In the genomic region with DNA sequence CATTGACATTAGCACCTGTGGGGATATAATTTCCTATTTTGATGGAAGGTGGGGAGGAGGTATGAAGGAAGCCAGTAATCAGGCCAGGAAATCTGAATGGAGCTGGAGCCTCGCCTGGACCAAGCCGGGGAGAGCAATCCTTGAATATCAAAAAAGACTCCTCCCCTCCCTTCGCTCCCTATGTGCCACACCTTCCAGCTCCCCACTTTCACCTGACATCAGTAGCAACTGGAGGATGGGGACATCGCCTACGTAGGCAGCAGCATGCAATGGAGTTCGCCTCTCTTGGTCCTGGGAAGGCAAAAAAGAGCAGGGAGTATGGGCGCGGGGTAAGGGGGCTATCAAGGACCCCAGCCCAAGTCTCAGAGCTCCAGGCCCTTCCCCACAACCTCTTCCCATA, we compare ENCODE assay signal across 8 cellular contexts. TPM values are rescaled to one million over a fixed set of nuclear protein-coding genes. Genes with fewer than 3 reads are reported as not detected.
A peak's percentile ranks its signal among the peaks of the same experiment; 100 is the strongest.
DNase-seq lines count a peak whose midpoint lies in the region; ATAC-seq and TF ChIP-seq lines count a peak whose summit lies in the region.

No MANE protein-coding gene starts in this region.

- intact Hi-C loops in lower leg skin (cut with DNase I; ENCODE audit: low total_unique reads): no loop called here

- peaks cover 25% of the 10 kb centered on the region for H3K79me2 ChIP-seq in DOHH2 (ENCODE audit: control insufficient read depth, low read length)
- peaks cover 34% of the 10 kb centered on the region for H3K79me2 ChIP-seq in fibroblast of lung (ENCODE audit: control insufficient read depth, insufficient read depth, low read length)

- no peaks in the 10 kb centered on the region for H4K20me1 ChIP-seq in DOHH2 (ENCODE audit: control insufficient read depth, insufficient read depth, low read depth, low read length)
- no peaks in the 10 kb centered on the region for H4K20me1 ChIP-seq in fibroblast of lung (ENCODE audit: control insufficient read depth, extremely low read depth, insufficient read depth, low read length)

- H3K9ac ChIP-seq in fibroblast of lung (ENCODE audit: insufficient read depth, low read length): peak overlapping the region; percentile 81

- TF ChIP-seq CTCF in DOHH2 (IDR thresholded peaks at IDR 0.05; ENCODE audit: low read depth, low read length, poor library complexity, severe bottlenecking): no peak
- no peak for TF ChIP-seq CTCF in fibroblast of lung (conservative IDR thresholded peaks at IDR 0.05 in 1 of 2, IDR thresholded peaks at IDR 0.05 in 1 of 2; ENCODE audit: low read depth in 1 of 2, low read length in 2 of 2)
- no peak for TF ChIP-seq CTCF in lower leg skin (IDR thresholded peaks at IDR 0.05)

- WGBS in lower leg skin, 2 donors: 48 to 49% methylated on average over 8 of the region's 8 CpGs

- H3K27ac ChIP-seq in DOHH2 (ENCODE audit: low read depth, low read length): no peak overlapping the region
- H3K27ac ChIP-seq in SJCRH30: no peak overlapping the region
- peak overlapping the region; percentile 6 for H3K27ac ChIP-seq in fibroblast of lung (ENCODE audit: insufficient read depth, low read length)

- no peak overlapping the region for H2AFZ ChIP-seq in fibroblast of lung (ENCODE audit: low read length)

- H3K9me3 ChIP-seq in DOHH2 (ENCODE audit: control insufficient read depth, insufficient read depth, low read length): no peaks in the 10 kb centered on the region
- no peaks in the 10 kb centered on the region for H3K9me3 ChIP-seq in SJCRH30 (replicated peaks)
- H3K9me3 ChIP-seq in fibroblast of lung (ENCODE audit: control insufficient read depth, insufficient read depth, low read depth, low read length): no peaks in the 10 kb centered on the region

- H3K27me3 ChIP-seq in DOHH2 (ENCODE audit: control insufficient read depth, low read length) (no peaks in the 10 kb centered on the region), SJCRH30 (no peaks in the 10 kb centered on the region), fibroblast of lung (ENCODE audit: control insufficient read depth, insufficient read depth, low read length) (no peaks in the 10 kb centered on the region)

- no peak for ATAC-seq in GM19035 (IDR thresholded peaks at IDR 0.05; ENCODE audit: unreplicated experiment)
- ATAC-seq in HG02973 (IDR thresholded peaks at IDR 0.05; ENCODE audit: unreplicated experiment): no peak

- H3K9me2 ChIP-seq in DOHH2 (replicated peaks; ENCODE audit: control insufficient read depth, low read length): no peaks in the 10 kb centered on the region

- no peak for TF ChIP-seq POLR2A in lower leg skin (IDR thresholded peaks at IDR 0.05)

- H3K4me3 ChIP-seq in DOHH2 (ENCODE audit: low read length) (peak overlapping the region; percentile 100), SJCRH30 (peak overlapping the region; percentile 87), fibroblast of lung (replicated peaks in 1 of 4; ENCODE audit: control extremely low read depth in 1 of 4, insufficient read depth in 1 of 4, low read depth in 3 of 4, low read length in 4 of 4) (peak overlapping the region; percentile 81 to 85 (median 83)), lower leg skin (ENCODE audit: low read depth, poor library complexity, severe bottlenecking) (no peak overlapping the region)

- DNase-seq in SJCRH30 (no peak), fibroblast of lung (ENCODE audit: low read depth in 2 of 2) (no peak), putamen (ENCODE audit: low spot score) (peak; percentile 33), NCI-H1417 (lab: John Stamatoyannopoulos, UW) (no peak), lower leg skin (ENCODE audit: low spot score in 2 of 2) (no peak)

- H3K4me2 ChIP-seq in DOHH2 (ENCODE audit: low read length) (peak overlapping the region; percentile 100), fibroblast of lung (ENCODE audit: extremely low read depth, insufficient read depth, low read length) (peak overlapping the region; percentile 92)

- H3K36me3 ChIP-seq in DOHH2 (ENCODE audit: control insufficient read depth, low read length) (peaks cover 50% of the 10 kb centered on the region), SJCRH30 (peaks cover 17% of the 10 kb centered on the region), fibroblast of lung (ENCODE audit: control insufficient read depth, insufficient read depth, low read length) (peaks cover 28% of the 10 kb centered on the region)

- peaks cover 3% of the 10 kb centered on the region for H3F3A ChIP-seq in DOHH2 (ENCODE audit: control insufficient read depth, insufficient read depth)

- H3K4me1 ChIP-seq in DOHH2 (ENCODE audit: control insufficient read depth, low read length) (peaks cover 20% of the 10 kb centered on the region), SJCRH30 (peaks cover 13% of the 10 kb centered on the region; the same call in 1 of the 2 replicates), fibroblast of lung (ENCODE audit: control insufficient read depth, extremely low read depth, insufficient read depth, low read length) (peaks cover 13% of the 10 kb centered on the region)

RNA-seq across cellular contexts. Expression of gene ANKRD52, which starts 1.1 kb away (rescaled TPM):
- 12.0 and 12.5 TPM in 2 replicates for total RNA-seq in SJCRH30 (2014; rRNA removed; shearing (Covaris generic))
- total RNA-seq in fibroblast of lung (9.0 and 14.9 TPM in 2 replicates), lower leg skin (10 to 100 TPM; 15.6 to 22.3 (median 18.7) TPM)
- 12.2 and 15.8 TPM in 2 replicates for polyA plus RNA-seq in fibroblast of lung
- polyA plus RNA-seq in fibroblast of lung (2012): 20.8 and 22.2 TPM in 2 replicates
- 99.7 and 108 TPM in 2 replicates for polyA minus RNA-seq in fibroblast of lung (ENCODE audit: low replicate concordance)

RNA-seq across cellular contexts. Expression of gene COQ10A, which starts 9.7 kb away (rescaled TPM):
- 13.8 and 14.4 TPM in 2 replicates for total RNA-seq in SJCRH30 (2014; rRNA removed; shearing (Covaris generic))
- total RNA-seq in fibroblast of lung (6.4 and 9.1 TPM in 2 replicates), lower leg skin (10 to 100 TPM in 1 of 4 donors, 1 to 10 TPM in 3; 2.8 to 11.0 (median 5.8) TPM)
- 14.2 and 16.2 TPM in 2 replicates for polyA plus RNA-seq in fibroblast of lung
- polyA plus RNA-seq in fibroblast of lung (2012): 5.9 and 8.4 TPM in 2 replicates
- polyA minus RNA-seq in fibroblast of lung (ENCODE audit: low replicate concordance): 5.3 and 5.6 TPM in 2 replicates

RNA-seq across cellular contexts. Expression of gene SLC39A5, which starts 27.2 kb away (rescaled TPM):
- not detected in 2 replicates for total RNA-seq in SJCRH30 (2014; rRNA removed; shearing (Covaris generic))
- total RNA-seq in fibroblast of lung (not detected in 2 replicates), lower leg skin (not detected)
- not detected in 2 replicates for polyA plus RNA-seq in fibroblast of lung
- polyA plus RNA-seq in fibroblast of lung (2012): not detected in 2 replicates
- not detected in 2 replicates for polyA minus RNA-seq in fibroblast of lung (ENCODE audit: low replicate concordance)

RNA-seq across cellular contexts. Expression of gene NABP2, which starts 32.9 kb away (rescaled TPM):
- 43.2 and 46.5 TPM in 2 replicates for total RNA-seq in SJCRH30 (2014; rRNA removed; shearing (Covaris generic))
- total RNA-seq in fibroblast of lung: 25.9 and 29.2 TPM in 2 replicates
- polyA plus RNA-seq in fibroblast of lung: 39.7 and 65.5 TPM in 2 replicates
- polyA plus RNA-seq in fibroblast of lung (2012): 36.4 and 49.3 TPM in 2 replicates
- polyA minus RNA-seq in fibroblast of lung (ENCODE audit: low replicate concordance): 25.1 and 42.7 TPM in 2 replicates
- total RNA-seq in lower leg skin: 10 to 100 TPM in 3 of 4 donors, 1 to 10 TPM in 1; 9.9 to 23.1 (median 17.9) TPM

RNA-seq across cellular contexts. Expression of gene RNF41, which starts 35.3 kb away (rescaled TPM):
- 24.3 and 25.7 TPM in 2 replicates for total RNA-seq in SJCRH30 (2014; rRNA removed; shearing (Covaris generic))
- 120 and 199 TPM in 2 replicates for total RNA-seq in fibroblast of lung
- 88.4 and 99.7 TPM in 2 replicates for polyA plus RNA-seq in fibroblast of lung
- polyA plus RNA-seq in fibroblast of lung (2012): 55.4 and 62.2 TPM in 2 replicates
- 494 and 557 TPM in 2 replicates for polyA minus RNA-seq in fibroblast of lung (ENCODE audit: low replicate concordance)
- 10 to 100 TPM; 33.3 to 46.5 (median 42.1) TPM for total RNA-seq in lower leg skin
